12 cellular contexts compared by ENCODE assay signal in the genomic region with DNA sequence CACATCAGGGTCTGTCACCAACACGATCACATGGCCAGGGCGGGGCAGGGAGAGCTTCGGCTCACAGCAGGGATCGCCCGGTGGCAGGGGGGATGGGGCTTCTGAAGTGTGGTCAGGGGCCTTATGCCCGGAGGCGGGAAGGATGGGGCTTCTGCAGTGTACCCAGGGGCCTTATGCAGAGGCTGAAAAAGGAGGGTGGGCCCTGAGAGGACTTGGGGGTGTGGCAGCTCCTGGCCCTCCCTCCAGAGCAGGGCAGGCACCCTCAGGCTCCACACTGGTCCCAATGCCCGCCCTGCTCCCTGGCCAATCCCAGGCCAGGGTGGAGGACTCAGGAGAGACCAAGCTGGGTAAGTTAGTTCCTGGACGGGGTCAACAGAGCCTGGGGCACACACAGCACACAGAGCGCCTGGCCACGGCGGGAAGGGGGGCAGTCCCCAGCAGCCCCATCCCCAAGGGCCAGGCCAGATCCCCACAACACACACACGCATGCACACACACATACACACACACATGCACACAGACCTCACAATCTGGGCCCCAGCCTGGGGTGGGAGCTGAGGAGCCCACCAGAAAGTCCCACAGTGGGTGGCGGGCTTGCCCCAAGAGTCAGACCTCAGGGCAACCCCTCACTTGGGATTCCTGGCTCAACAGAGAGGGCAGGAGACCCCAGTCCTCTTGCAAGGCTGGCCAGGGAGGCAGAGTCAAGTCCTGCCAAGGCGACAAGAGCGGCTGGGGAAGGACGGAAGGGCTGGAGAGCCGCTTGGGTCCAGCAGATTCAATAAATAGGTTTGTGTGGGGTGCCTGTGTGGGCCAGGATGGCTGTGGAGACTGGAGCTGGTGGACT. TPM values are rescaled to one million over a fixed set of nuclear protein-coding genes. Genes with fewer than 3 reads are reported as not detected.
DNase-seq lines count a peak whose midpoint lies in the region; ATAC-seq and TF ChIP-seq lines count a peak whose summit lies in the region.
"Had no signal": no experiment of that assay in that cellular context is flagged by ENCODE, and none has a peak within 500 bp of the region (broad histone marks: within the 10 kb centered on the region; RNA-seq: fewer than 3 reads in every experiment).

No MANE protein-coding gene starts in this region.

- H3K4me2 ChIP-seq in H9 (ENCODE audit: insufficient read depth, insufficient read length, low read length) = no peak overlapping the region

- peaks cover 0 to 16% (median 3%) of the 10 kb centered on the region in 3 experiments; a peak in 2 of 7 replicates for H3K36me3 Mint-ChIP-seq in H9 (ENCODE audit: insufficient read depth in 1 of 3, low read depth in 3 of 3)
- no peaks in the 10 kb centered on the region for H3K36me3 Mint-ChIP-seq in glutamatergic neuron (ENCODE audit: unreplicated experiment)
- peaks cover 4% of the 10 kb centered on the region for H3K36me3 Mint-ChIP-seq in activated T-helper 1 cell treated with anti-CD3 and anti-CD28 coated beads, Interleukin-12 subunit alpha, Interleukin-12 subunit beta, Interleukin-2, Interleukin-4 antibody, amounts not matched to agents 30 ng/mL and 10 ng/mL and 1 ng/mL, durations not matched to agents 14 hours and 24 hours and 36 hours (ENCODE audit: low read depth)

- peaks cover 7 to 31% of the 10 kb centered on the region in 2 experiments for H3K4me1 Mint-ChIP-seq in H9
- peaks cover 14% of the 10 kb centered on the region for H3K4me1 Mint-ChIP-seq in glutamatergic neuron (ENCODE audit: low read depth, unreplicated experiment)
- H3K4me1 Mint-ChIP-seq in activated T-helper 1 cell treated with anti-CD3 and anti-CD28 coated beads, Interleukin-12 subunit alpha, Interleukin-12 subunit beta, Interleukin-2, Interleukin-4 antibody, amounts not matched to agents 30 ng/mL and 10 ng/mL and 1 ng/mL, durations not matched to agents 14 hours and 24 hours and 36 hours (ENCODE audit: low read depth) = no peaks in the 10 kb centered on the region

- no CpG with 5 or more reads among the region's 18 CpGs for WGBS in H9 (ENCODE audit: extremely low coverage, insufficient read length, low lambda C conversion rate)

- no peak overlapping the region for H2BK15ac ChIP-seq in H9 (ENCODE audit: low read depth, low read length)

- no peak for ATAC-seq in GM19351 (IDR thresholded peaks at IDR 0.05; ENCODE audit: unreplicated experiment)
- ATAC-seq: esophagus mucosa had no signal

- H3K23me2 ChIP-seq in H9 (ENCODE audit: insufficient read length, low read depth, low read length, poor library complexity, severe bottlenecking) = peaks cover 4% of the 10 kb centered on the region

- H2BK12ac ChIP-seq in H9 (ENCODE audit: insufficient read length, low read depth, low read length) = no peak overlapping the region

- no peaks in the 10 kb centered on the region; the same call in 1 of the 2 replicates for H3K4me1 ChIP-seq in H9 (ENCODE audit: insufficient read depth, low read length)

- H2AFZ ChIP-seq in H9 (ENCODE audit: low read length) = no peak overlapping the region

- H4K20me1 ChIP-seq in H9 (ENCODE audit: control insufficient read depth, insufficient read depth, insufficient read length) = no peaks in the 10 kb centered on the region

- no peak overlapping the region for H2BK120ac ChIP-seq in H9 (ENCODE audit: low read depth, low read length, poor library complexity, severe bottlenecking)

- no peak overlapping the region for H3K23ac ChIP-seq in H9 (ENCODE audit: insufficient read length, low read depth, low read length)

- no peak overlapping the region for H3K9ac ChIP-seq in H9 (ENCODE audit: extremely low read depth, insufficient read length, low read length)

- H2AK5ac ChIP-seq in H9 (ENCODE audit: insufficient read length, low read length) = no peak overlapping the region

- H3K18ac ChIP-seq in H9 (ENCODE audit: insufficient read length, low read depth, low read length) = no peak overlapping the region

- H3K79me1 ChIP-seq in H9 (ENCODE audit: insufficient read depth, low read depth, low read length, poor library complexity, severe bottlenecking) = no peaks in the 10 kb centered on the region

- no peaks in the 10 kb centered on the region for H3K27me3 ChIP-seq in H9 (ENCODE audit: insufficient read depth, low read length)

- DNase-seq in Caki2 (ENCODE audit: low read depth) = peak; percentile 59
- peak; percentile 89 for DNase-seq in H9
- peak; percentile 65 for DNase-seq in glutamatergic neuron
- DNase-seq in kidney tubule cell (ENCODE audit: low spot score) = no peak
- DNase-seq in activated T-helper 1 cell treated with anti-CD3 and anti-CD28 coated beads, Interleukin-12 subunit alpha, Interleukin-12 subunit beta, Interleukin-2, Interleukin-4 antibody, amounts not matched to agents 30 ng/mL and 10 ng/mL and 1 ng/mL, durations not matched to agents 14 hours and 24 hours and 36 hours (ENCODE audit: low spot score) = no peak
- DNase-seq in NCI-H345 (lab: John Stamatoyannopoulos, UW) = no peak
- DNase-seq: activated T-cell treated with anti-CD3 and anti-CD28 coated beads for 4 hours; CD8-positive, alpha-beta memory T cell had no signal

- no peak overlapping the region for H3K27ac ChIP-seq in H9 (ENCODE audit: insufficient read length, low read depth, low read length)

- H2BK5ac ChIP-seq in H9 (ENCODE audit: insufficient read length, low read length) = no peak overlapping the region

- no peak overlapping the region for H3K4ac ChIP-seq in H9 (ENCODE audit: low read depth, low read length)

- H3K79me2 ChIP-seq in H9 (ENCODE audit: insufficient read depth, low read length) = no peaks in the 10 kb centered on the region

- no peak overlapping the region for H2BK20ac ChIP-seq in H9 (ENCODE audit: low read depth, low read length, poor library complexity, severe bottlenecking)

- H3K27ac Mint-ChIP-seq in H9 (0 out of 7 replicates have a peak overlapping the region, but pooled peaks of 1 of the 3 experiments have one; percentile 78), glutamatergic neuron (ENCODE audit: unreplicated experiment) (peak overlapping the region; percentile 64)
- H3K27ac Mint-ChIP-seq in activated T-helper 1 cell treated with anti-CD3 and anti-CD28 coated beads, Interleukin-12 subunit alpha, Interleukin-12 subunit beta, Interleukin-2, Interleukin-4 antibody, amounts not matched to agents 30 ng/mL and 10 ng/mL and 1 ng/mL, durations not matched to agents 14 hours and 24 hours and 36 hours = no peak overlapping the region
- H3K27ac Mint-ChIP-seq: nephron had no signal

- H3K14ac ChIP-seq in H9 (ENCODE audit: insufficient read depth, low read length) = no peak overlapping the region; the same call in 1 of the 2 replicates

- H3T11ph ChIP-seq in H9 (ENCODE audit: low read length) = no peak overlapping the region

- TF ChIP-seq CTCF in H9 (conservative IDR thresholded peaks at IDR 0.05) (no peak), glutamatergic neuron (IDR thresholded peaks at IDR 0.05; ENCODE audit: partially characterized antibody, unreplicated experiment) (no peak)

- H3K56ac ChIP-seq in H9 (ENCODE audit: insufficient read length, low read depth, low read length) = no peak overlapping the region

- H3K27me3 Mint-ChIP-seq in H9 (ENCODE audit: low read depth) (peaks cover 3% of the 10 kb centered on the region; the same call in 1 of the 2 replicates), glutamatergic neuron (ENCODE audit: unreplicated experiment) (peaks cover 3% of the 10 kb centered on the region)
- no peaks in the 10 kb centered on the region for H3K27me3 Mint-ChIP-seq in activated T-helper 1 cell treated with anti-CD3 and anti-CD28 coated beads, Interleukin-12 subunit alpha, Interleukin-12 subunit beta, Interleukin-2, Interleukin-4 antibody, amounts not matched to agents 30 ng/mL and 10 ng/mL and 1 ng/mL, durations not matched to agents 14 hours and 24 hours and 36 hours (ENCODE audit: insufficient read depth)

- in situ Hi-C loops in Caki2 (cut with HindIII; ENCODE audit: low pct_unique_long_range_greater_than_20kb, low sequenced_read_pairs) = no loop called here

- no peak overlapping the region for H4K5ac ChIP-seq in H9 (ENCODE audit: insufficient read length, low read depth, low read length)

- no peaks in the 10 kb centered on the region for H3K9me3 ChIP-seq in H9 (ENCODE audit: control insufficient read depth, low read depth, low read length)

- TF ChIP-seq POLR2A in Raji (IDR thresholded peaks at IDR 0.05; ENCODE audit: insufficient read depth, low read depth, low read length) = 0 out of 2 replicates have a peak, but pooled peaks have one; percentile 23

- intact Hi-C loops in activated T-helper 1 cell treated with anti-CD3 and anti-CD28 coated beads, Interleukin-12 subunit alpha, Interleukin-12 subunit beta, Interleukin-2, Interleukin-4 antibody, amounts not matched to agents 30 ng/mL and 10 ng/mL and 1 ng/mL, durations not matched to agents 14 hours and 24 hours and 36 hours (cut with micrococcal nuclease) = no loop called here

- H3K9me3 Mint-ChIP-seq in H9 (no peaks in the 10 kb centered on the region), glutamatergic neuron (ENCODE audit: unreplicated experiment) (peaks cover 6% of the 10 kb centered on the region)
- no peaks in the 10 kb centered on the region for H3K9me3 Mint-ChIP-seq in activated T-helper 1 cell treated with anti-CD3 and anti-CD28 coated beads, Interleukin-12 subunit alpha, Interleukin-12 subunit beta, Interleukin-2, Interleukin-4 antibody, amounts not matched to agents 30 ng/mL and 10 ng/mL and 1 ng/mL, durations not matched to agents 14 hours and 24 hours and 36 hours
- H3K9me3 Mint-ChIP-seq: CD8-positive, alpha-beta memory T cell; nephron had no signal

- no peak overlapping the region for H4K8ac ChIP-seq in H9 (replicated peaks; ENCODE audit: insufficient read length, low read depth, low read length)

- no peak overlapping the region for H4K91ac ChIP-seq in H9 (ENCODE audit: insufficient read length, low read depth, low read length)

- H3K4me3 Mint-ChIP-seq in H9 (peak overlapping the region in 1 of 2 experiments; percentile 66; a peak in 3 of 5 replicates), glutamatergic neuron (ENCODE audit: unreplicated experiment) (peak overlapping the region; percentile 65)
- no peak overlapping the region for H3K4me3 Mint-ChIP-seq in activated T-helper 1 cell treated with anti-CD3 and anti-CD28 coated beads, Interleukin-12 subunit alpha, Interleukin-12 subunit beta, Interleukin-2, Interleukin-4 antibody, amounts not matched to agents 30 ng/mL and 10 ng/mL and 1 ng/mL, durations not matched to agents 14 hours and 24 hours and 36 hours
- H3K4me3 Mint-ChIP-seq: CD8-positive, alpha-beta memory T cell had no signal

RNA-seq across cellular contexts. Expression of gene CEND1, which starts 1.1 kb away (rescaled TPM):
- total RNA-seq in Caki2 (2014; rRNA removed; shearing (Covaris generic); ENCODE audit: low replicate concordance) = not detected in 2 replicates
- total RNA-seq in H9 (2021) (0.81 and 0.86 TPM in 2 replicates), glutamatergic neuron (ENCODE audit: unreplicated experiment) (58.7 TPM)
- total RNA-seq in activated T-helper 1 cell treated with anti-CD3 and anti-CD28 coated beads, Interleukin-12 subunit alpha, Interleukin-12 subunit beta, Interleukin-2, Interleukin-4 antibody, amounts not matched to agents 30 ng/mL and 10 ng/mL and 1 ng/mL, durations not matched to agents 14 hours and 24 hours and 36 hours = 7.1 and 7.2 TPM in 2 replicates
- total RNA-seq: esophagus mucosa had no signal

RNA-seq across cellular contexts. Expression of gene SLC25A22, which starts 7.1 kb away (rescaled TPM):
- total RNA-seq in Caki2 (2014; rRNA removed; shearing (Covaris generic); ENCODE audit: low replicate concordance) = 12.5 and 13.6 TPM in 2 replicates
- total RNA-seq in H9 (2021) (51.9 and 54.6 TPM in 2 replicates), glutamatergic neuron (ENCODE audit: unreplicated experiment) (93.9 TPM)
- total RNA-seq in activated T-helper 1 cell treated with anti-CD3 and anti-CD28 coated beads, Interleukin-12 subunit alpha, Interleukin-12 subunit beta, Interleukin-2, Interleukin-4 antibody, amounts not matched to agents 30 ng/mL and 10 ng/mL and 1 ng/mL, durations not matched to agents 14 hours and 24 hours and 36 hours = 87.6 and 92.0 TPM in 2 replicates

RNA-seq across cellular contexts. Expression of gene GATD1, which starts 13.7 kb away (rescaled TPM):
- total RNA-seq in Caki2 (2014; rRNA removed; shearing (Covaris generic); ENCODE audit: low replicate concordance) = 27.5 and 45.0 TPM in 2 replicates
- total RNA-seq in H9 (2021) = 51.5 and 60.0 TPM in 2 replicates
- 67.5 TPM for total RNA-seq in glutamatergic neuron (ENCODE audit: unreplicated experiment)
- 70.4 and 81.7 TPM in 2 replicates for total RNA-seq in activated T-helper 1 cell treated with anti-CD3 and anti-CD28 coated beads, Interleukin-12 subunit alpha, Interleukin-12 subunit beta, Interleukin-2, Interleukin-4 antibody, amounts not matched to agents 30 ng/mL and 10 ng/mL and 1 ng/mL, durations not matched to agents 14 hours and 24 hours and 36 hours

RNA-seq across cellular contexts. Expression of gene PIDD1, which starts 14.1 kb away (rescaled TPM):
- total RNA-seq in Caki2 (2014; rRNA removed; shearing (Covaris generic); ENCODE audit: low replicate concordance) = 16.7 and 36.1 TPM in 2 replicates
- total RNA-seq in H9 (2021) (25.3 and 26.6 TPM in 2 replicates), glutamatergic neuron (ENCODE audit: unreplicated experiment) (37.0 TPM)
- 25.2 and 27.9 TPM in 2 replicates for total RNA-seq in activated T-helper 1 cell treated with anti-CD3 and anti-CD28 coated beads, Interleukin-12 subunit alpha, Interleukin-12 subunit beta, Interleukin-2, Interleukin-4 antibody, amounts not matched to agents 30 ng/mL and 10 ng/mL and 1 ng/mL, durations not matched to agents 14 hours and 24 hours and 36 hours

RNA-seq across cellular contexts. Expression of gene RPLP2, which starts 18.8 kb away (rescaled TPM):
- 302 and 318 TPM in 2 replicates for total RNA-seq in Caki2 (2014; rRNA removed; shearing (Covaris generic); ENCODE audit: low replicate concordance)
- total RNA-seq in H9 (2021) (2,138 and 2,312 TPM in 2 replicates), glutamatergic neuron (ENCODE audit: unreplicated experiment) (997 TPM)
- total RNA-seq in activated T-helper 1 cell treated with anti-CD3 and anti-CD28 coated beads, Interleukin-12 subunit alpha, Interleukin-12 subunit beta, Interleukin-2, Interleukin-4 antibody, amounts not matched to agents 30 ng/mL and 10 ng/mL and 1 ng/mL, durations not matched to agents 14 hours and 24 hours and 36 hours = 2,072 and 2,148 TPM in 2 replicates

Comparison
In these comparisons a context has a peak if more than half of its experiments do, and no peak if none do; other contexts are left out.
1. DNase-seq: peak in Caki2 (single experiment), H9 (single experiment) and glutamatergic neuron (single experiment); none in kidney tubule cell (single experiment), activated T-helper 1 cell treated with anti-CD3 and anti-CD28 coated beads, Interleukin-12 subunit alpha, Interleukin-12 subunit beta, Interleukin-2, Interleukin-4 antibody, amounts not matched to agents 30 ng/mL and 10 ng/mL and 1 ng/mL, durations not matched to agents 14 hours and 24 hours and 36 hours (single experiment) and NCI-H345 (single experiment).